In genomic region chr15:77630956-77631789, GRCh38 we compare ENCODE assay signal across 1 cellular context.
TF ChIP-seq lines count a peak whose summit lies in the region.

No MANE protein-coding gene starts in this region.

TF ChIP-seq in K562, 482 proteins besides CTCF, POLR2A, EP300 and RAD21:
- no peak for TF ChIP-seq MAFK (IDR thresholded peaks at IDR 0.05; ENCODE audit: low read length)
- no peak for TF ChIP-seq E2F5 (CRISPR knock-in tag; IDR thresholded peaks at IDR 0.05)
- TF ChIP-seq KDM4B (IDR thresholded peaks at IDR 0.05; ENCODE audit: borderline replicate concordance in 2 of 2, low read depth in 1 of 2) = no peak
- TF ChIP-seq GTF2B (IDR thresholded peaks at IDR 0.05; ENCODE audit: extremely low read depth, insufficient read length) = no peak
- no peak for TF ChIP-seq CHD1 (IDR thresholded peaks at IDR 0.05; ENCODE audit: low read length)
- no peak for TF ChIP-seq AFF1 (IDR thresholded peaks at IDR 0.05; ENCODE audit: low read depth in 1 of 2, partially characterized antibody in 2 of 2)
- TF ChIP-seq RBFOX2 (IDR thresholded peaks at IDR 0.05; ENCODE audit: low read depth, low read length) = peak; percentile 10; the same call in 1 of the 2 replicates
- no peak for TF ChIP-seq ASH1L (IDR thresholded peaks at IDR 0.05; ENCODE audit: borderline replicate concordance, low read depth, partially characterized antibody)
- TF ChIP-seq ZNF79 (CRISPR knock-in tag; IDR thresholded peaks at IDR 0.05; ENCODE audit: low read depth) = no peak
TF ChIP-seq in K562: peak in this region for 1.
